Comparison of ENCODE assay signal across 8 cellular contexts in genomic region chr7:17301491-17302101, GRCh38. TPM values are rescaled to one million over a fixed set of nuclear protein-coding genes. Genes with fewer than 3 reads are reported as not detected.
A peak's percentile ranks its signal among the peaks of the same experiment; 100 is the strongest.
DNase-seq lines count a peak whose midpoint lies in the region; ATAC-seq and TF ChIP-seq lines count a peak whose summit lies in the region.

No MANE protein-coding gene starts in this region.

- peaks cover 3% of the 10 kb centered on the region for H3K4me1 ChIP-seq in ovary (ENCODE audit: insufficient read depth)

- TF ChIP-seq CTCF in epithelial cell of esophagus (IDR thresholded peaks at IDR 0.05; ENCODE audit: insufficient read depth, low read depth, low read length, missing control alignments) (peak; percentile 51), ovary (IDR thresholded peaks at IDR 0.05) (peak; percentile 29 to 46 (median 33))

- no peak for TF ChIP-seq POLR2A in ovary (IDR thresholded peaks at IDR 0.05)

- no peak for TF ChIP-seq EP300 in ovary (IDR thresholded peaks at IDR 0.05)

- 24 to 47% (median 28%) methylated on average over 2 of the region's 2 CpGs for WGBS in ovary, 3 donors

- no peak for ATAC-seq in HG03354 (IDR thresholded peaks at IDR 0.05; ENCODE audit: poor library complexity, severe bottlenecking, unreplicated experiment)

- no peaks in the 10 kb centered on the region for H3K27me3 ChIP-seq in ovary

- H3K4me3 ChIP-seq in epithelial cell of esophagus (ENCODE audit: low read length): peak overlapping the region; percentile 84
- H3K4me3 ChIP-seq in ovary: peak overlapping the region; percentile 20

- DNase-seq in Daoy (ENCODE audit: low read depth): peak; percentile 27
- DNase-seq in M059J (ENCODE audit: low read depth): peak; percentile 57
- DNase-seq in activated CD4-positive, alpha-beta T cell treated with anti-CD3 and anti-CD28 coated beads for 4 hours: peak; percentile 40 to 58
- peak; percentile 60 for DNase-seq in epithelial cell of esophagus (ENCODE audit: low read depth)
- DNase-seq in ovary: peak in 2 of 5 donors; percentile 44 to 63
- DNase-seq in AG08395 (ENCODE audit: low spot score): no peak
- DNase-seq in D341Med (ENCODE audit: low spot score): no peak

- no peaks in the 10 kb centered on the region for H3K36me3 ChIP-seq in ovary

- H3K9me3 ChIP-seq in ovary: no peaks in the 10 kb centered on the region

- intact Hi-C loops in ovary (cut with DNase I): no loop called here

- no peak overlapping the region for H3K27ac ChIP-seq in ovary

RNA-seq across cellular contexts. Expression of gene AHR, which starts 3.1 kb away (rescaled TPM):
- 79.7 and 91.9 TPM in 2 replicates for total RNA-seq in Daoy (2014; rRNA removed; shearing (Covaris generic))
- total RNA-seq in M059J (2014; rRNA removed; shearing (Covaris generic)): 83.6 and 110 TPM in 2 replicates
- 100 to 1,000 TPM in 1 of 7 donors, 10 to 100 TPM in 6; 20.5 to 105 (median 45.5) TPM for total RNA-seq in ovary
- polyA plus RNA-seq in ovary: 10 to 100 TPM in 1 of 2 donors, 1 to 10 TPM in 1; 9.7 to 35.0 TPM

Comparison
In these comparisons a context has a peak if more than half of its experiments do, and no peak if none do; other contexts are left out.
1. DNase-seq: peak in Daoy (single experiment), M059J (single experiment), activated CD4-positive, alpha-beta T cell treated with anti-CD3 and anti-CD28 coated beads for 4 hours (2 of 2) and epithelial cell of esophagus (single experiment); none in AG08395 (single experiment) and D341Med (single experiment).